In genomic region chr2:230170532-230170931, GRCh38 we compare ENCODE assay signal across 9 cellular contexts. TPM values are rescaled to one million over a fixed set of nuclear protein-coding genes. Genes with fewer than 3 reads are reported as not detected.
A peak's percentile ranks its signal among the peaks of the same experiment; 100 is the strongest.
DNase-seq lines count a peak whose midpoint lies in the region; ATAC-seq and TF ChIP-seq lines count a peak whose summit lies in the region.
"Had no signal": no experiment of that assay in that cellular context is flagged by ENCODE, and none has a peak within 500 bp of the region (broad histone marks: within the 10 kb centered on the region; RNA-seq: fewer than 3 reads in every experiment).

No MANE protein-coding gene starts in this region.

- peaks cover 9% of the 10 kb centered on the region; the same call in 1 of the 2 replicates for H3K4me1 Mint-ChIP-seq in HFFc6 (ENCODE audit: low read depth)
- H3K4me1 Mint-ChIP-seq in osteocyte (ENCODE audit: unreplicated experiment), result no peaks in the 10 kb centered on the region

- no peaks in the 10 kb centered on the region for H3K4me1 ChIP-seq in ovary (ENCODE audit: insufficient read depth)

- TF ChIP-seq POLR2A in ovary (IDR thresholded peaks at IDR 0.05), result no peak

- H3K27me3 Mint-ChIP-seq in HFFc6 (ENCODE audit: insufficient read depth) (no peaks in the 10 kb centered on the region; the same call in 1 of the 2 replicates), osteocyte (ENCODE audit: unreplicated experiment) (no peaks in the 10 kb centered on the region)
- H3K27me3 Mint-ChIP-seq: type B pancreatic cell had no signal

- H3K9me3 Mint-ChIP-seq in HFFc6 (no peaks in the 10 kb centered on the region), osteocyte (ENCODE audit: unreplicated experiment) (no peaks in the 10 kb centered on the region)
- H3K9me3 Mint-ChIP-seq: type B pancreatic cell had no signal

- ATAC-seq in GM18858 (IDR thresholded peaks at IDR 0.05; ENCODE audit: unreplicated experiment), result no peak

- H3K4me3 ChIP-seq in choroid plexus epithelial cell (ENCODE audit: low read depth, low read length), result no peak overlapping the region
- no peak overlapping the region for H3K4me3 ChIP-seq in ovary

- no peak for TF ChIP-seq CTCF in HFFc6 (IDR thresholded peaks at IDR 0.05)
- TF ChIP-seq CTCF in choroid plexus epithelial cell (conservative IDR thresholded peaks at IDR 0.05; ENCODE audit: low read depth, low read length), result no peak
- TF ChIP-seq CTCF in osteocyte (IDR thresholded peaks at IDR 0.05), result no peak
- no peak for TF ChIP-seq CTCF in ovary (IDR thresholded peaks at IDR 0.05)

- no peak for TF ChIP-seq EP300 in ovary (IDR thresholded peaks at IDR 0.05)

- DNase-seq in HFFc6 (no peak), NCI-H774 (lab: John Stamatoyannopoulos, UW) (peak; percentile 76), choroid plexus epithelial cell (ENCODE audit: low read depth) (peak; percentile 18), osteocyte (ENCODE audit: extremely low spot score, unreplicated experiment) (peak; percentile 27), KG1 (lab: John Stamatoyannopoulos, UW) (no peak), ovary (no peak), NK-92 (lab: John Stamatoyannopoulos, UW; ENCODE audit: unreplicated experiment) (no peak)

- no peaks in the 10 kb centered on the region for H3K27me3 ChIP-seq in ovary

- no peak overlapping the region for H3K27ac ChIP-seq in ovary

- H3K4me3 Mint-ChIP-seq in HFFc6, result peak overlapping the region; percentile 54
- no peak overlapping the region for H3K4me3 Mint-ChIP-seq in osteocyte (ENCODE audit: unreplicated experiment)
- H3K4me3 Mint-ChIP-seq: type B pancreatic cell had no signal

- WGBS in ovary, 3 donors, result 81 to 85% (median 85%) methylated on average over 9 of the region's 9 CpGs

- no peaks in the 10 kb centered on the region for H3K9me3 ChIP-seq in ovary

- intact Hi-C loops in ovary (cut with DNase I), result no loop called here

- no peaks in the 10 kb centered on the region for H3K36me3 ChIP-seq in ovary

- H3K36me3 Mint-ChIP-seq in HFFc6 (ENCODE audit: low read depth) (no peaks in the 10 kb centered on the region; the same call in 1 of the 2 replicates), osteocyte (ENCODE audit: unreplicated experiment) (peaks cover 38% of the 10 kb centered on the region)

- H3K27ac Mint-ChIP-seq in HFFc6 (peak overlapping the region; percentile 34; the same call in 1 of the 2 replicates), osteocyte (ENCODE audit: unreplicated experiment) (no peak overlapping the region)
- H3K27ac Mint-ChIP-seq: type B pancreatic cell had no signal

RNA-seq across cellular contexts. Expression of gene SP110, which starts 49.3 kb away (rescaled TPM):
- 10 to 100 TPM; 11.3 to 17.3 (median 14.1) TPM for total RNA-seq in HFFc6 (2021; fragmentation: NEBNext Ultra II Directional; extraction: Animal tissue kit (Norgen Biotek cat#: 25700))
- 23.6 and 24.1 TPM in 2 replicates for total RNA-seq in osteocyte
- total RNA-seq in ovary, result 10 to 100 TPM; 18.4 to 24.5 (median 21.4) TPM
- 10 to 100 TPM; 21.6 to 46.1 TPM for polyA plus RNA-seq in ovary

RNA-seq across cellular contexts. Expression of gene SP140, which starts 55.0 kb away (rescaled TPM):
- total RNA-seq in HFFc6 (2021; fragmentation: NEBNext Ultra II Directional; extraction: Animal tissue kit (Norgen Biotek cat#: 25700)), result 1 to 10 TPM in 2 of 6 experiments, under 1 TPM in 4; 0.12 to 1.6 (median 0.69) TPM
- 0.65 and 1.0 TPM in 2 replicates for total RNA-seq in osteocyte
- 1 to 10 TPM in 4 of 7 donors, under 1 TPM in 3; 0.28 to 3.4 (median 1.0) TPM for total RNA-seq in ovary
- polyA plus RNA-seq in ovary, result 1 to 10 TPM in 1 of 2 donors, under 1 TPM in 1; 0.23 to 2.0 TPM

Comparison
In these comparisons a context has a peak if more than half of its experiments do, and no peak if none do; other contexts are left out.
1. DNase-seq: peak in NCI-H774 (single experiment), choroid plexus epithelial cell (single experiment) and osteocyte (single experiment); none in HFFc6 (single experiment), KG1 (single experiment), ovary (0 of 5) and NK-92 (single experiment).